ENCODE assay signal across 8 cellular contexts in the genomic region with DNA sequence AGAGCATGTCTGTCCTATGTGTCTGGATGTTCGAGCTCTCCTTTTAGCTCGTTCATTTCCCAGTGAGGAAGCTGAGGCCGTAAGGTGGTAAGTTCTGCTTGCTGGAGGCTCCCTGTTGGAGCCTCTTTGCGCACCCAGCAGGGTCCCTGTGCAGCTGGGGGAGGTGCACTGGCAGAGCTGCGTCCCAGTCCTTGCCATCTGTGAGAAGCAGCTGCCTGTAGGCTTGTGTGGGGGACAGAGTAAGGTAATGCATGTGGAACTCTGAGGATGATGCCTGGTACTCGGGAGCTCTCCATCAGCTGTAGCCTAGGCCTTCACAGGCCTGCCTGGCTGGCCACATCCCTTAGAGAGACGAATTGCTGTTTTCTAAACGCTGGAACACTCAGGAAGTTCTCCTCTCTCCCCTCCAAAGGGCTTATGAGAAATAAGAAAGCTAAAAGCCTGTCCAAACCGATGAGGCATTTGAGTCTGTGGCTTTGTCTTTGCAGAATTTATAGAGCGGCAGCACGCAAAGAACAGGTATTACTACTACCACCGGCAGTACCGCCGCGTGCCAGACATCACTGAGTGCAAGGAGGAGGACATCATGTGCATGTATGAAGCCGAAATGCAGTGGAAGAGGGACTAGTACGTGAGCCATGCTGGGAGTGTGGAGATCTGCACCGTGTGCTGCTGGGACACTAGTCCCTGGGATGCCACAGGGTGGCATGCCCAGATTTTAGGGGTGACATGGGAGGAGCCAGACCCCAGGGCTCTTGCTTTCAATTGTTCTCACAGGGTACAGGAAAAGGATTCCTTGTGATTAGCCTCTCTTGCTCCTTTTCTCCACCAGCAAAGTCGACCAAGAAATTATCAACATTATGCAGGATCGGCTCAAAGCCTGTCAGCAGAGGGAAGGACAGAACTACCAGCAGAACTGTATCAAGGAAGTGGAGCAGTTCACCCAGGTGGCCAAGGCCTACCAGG. TPM values are rescaled to one million over a fixed set of nuclear protein-coding genes. Genes with fewer than 3 reads are reported as not detected.
DNase-seq lines count a peak whose midpoint lies in the region; ATAC-seq and TF ChIP-seq lines count a peak whose summit lies in the region.

No MANE protein-coding gene starts in this region.

- peaks cover 32 to 53% (median 44%) of the 10 kb centered on the region in 11 experiments for H4K20me1 ChIP-seq in BLaER1 treated with 17β-estradiol and CSF1 and Interleukin-3, amounts not matched to agents 10 nM and 100 nM

- H3K9me3 ChIP-seq in BLaER1 treated with 17β-estradiol and CSF1 and Interleukin-3, amounts not matched to agents 10 nM and 100 nM (replicated peaks in 1 of 11), result no peaks in the 10 kb centered on the region; a peak in 1 of 22 replicates
- H3K9me3 ChIP-seq in HAP-1 (no peaks in the 10 kb centered on the region), Peyer's patch (no peaks in the 10 kb centered on the region), mucosa of descending colon (no peaks in the 10 kb centered on the region)

- H3K9ac ChIP-seq in BLaER1 treated with 17β-estradiol and CSF1 and Interleukin-3, amounts not matched to agents 10 nM and 100 nM, result peak overlapping the region; percentile 87 to 97 (median 92); a peak in 21 of 22 replicates

- in situ Hi-C loops in HAP-1 (cut with MboI; ENCODE audit: low sequenced_read_pairs) (no loop called here), astrocyte of the cerebellum (cut with HindIII; ENCODE audit: low sequenced_read_pairs) (no loop called here)

- peaks cover 40 to 47% (median 44%) of the 10 kb centered on the region in 10 experiments for H3K4me1 ChIP-seq in BLaER1 treated with 17β-estradiol and CSF1 and Interleukin-3, amounts not matched to agents 10 nM and 100 nM
- H3K4me1 ChIP-seq in HAP-1, result peaks cover 32% of the 10 kb centered on the region
- peaks cover 3 to 34% (median 23%) of the 10 kb centered on the region in 4 donors for H3K4me1 ChIP-seq in Peyer's patch
- peaks cover 27% of the 10 kb centered on the region for H3K4me1 ChIP-seq in mucosa of descending colon (ENCODE audit: low read depth)

- H3K27ac ChIP-seq in BLaER1 treated with 17β-estradiol and CSF1 and Interleukin-3, amounts not matched to agents 10 nM and 100 nM, result peak overlapping the region in 9 of 11 experiments; percentile 18 to 92 (median 88); a peak in 16 of 22 replicates
- H3K27ac ChIP-seq in Peyer's patch, result peak overlapping the region in 3 of 4 donors; percentile 2 to 89 (median 3)

- DNase-seq in HAP-1 (ENCODE audit: low spot score in 2 of 2) (peak; percentile 68 to 77), Peyer's patch (no peak), astrocyte of the cerebellum (ENCODE audit: low read depth) (no peak), mucosa of descending colon (peak in 2 of 3 donors; percentile 35 to 50)

- intact Hi-C loops in mucosa of descending colon (cut with DNase I, micrococcal nuclease), result no loop called here

- no peak for TF ChIP-seq POLR2A in Peyer's patch (IDR thresholded peaks at IDR 0.05)

- H3K27me3 ChIP-seq in BLaER1 treated with 17β-estradiol and CSF1 and Interleukin-3, amounts not matched to agents 10 nM and 100 nM, result no peaks in the 10 kb centered on the region
- H3K27me3 ChIP-seq in HAP-1 (ENCODE audit: low read depth) (no peaks in the 10 kb centered on the region), Peyer's patch (no peaks in the 10 kb centered on the region)

- H3K4me2 ChIP-seq in BLaER1 treated with 17β-estradiol and CSF1 and Interleukin-3, amounts not matched to agents 10 nM and 100 nM, result peak overlapping the region; percentile 79 to 97 (median 95)

- H3K36me3 ChIP-seq in BLaER1 treated with 17β-estradiol and CSF1 and Interleukin-3, amounts not matched to agents 10 nM and 100 nM, result peaks cover 21 to 34% (median 30%) of the 10 kb centered on the region in 11 experiments
- H3K36me3 ChIP-seq in HAP-1 (replicated peaks) (peaks cover 48% of the 10 kb centered on the region), Peyer's patch (peaks cover 0 to 25% (median 0%) of the 10 kb centered on the region in 3 donors), mucosa of descending colon (ENCODE audit: low read depth) (peaks cover 2% of the 10 kb centered on the region)

- ATAC-seq in mucosa of descending colon (no peak), GM21825 (IDR thresholded peaks at IDR 0.05; ENCODE audit: unreplicated experiment) (no peak), GM21737 (IDR thresholded peaks at IDR 0.05; ENCODE audit: unreplicated experiment) (no peak), HG03159 (IDR thresholded peaks at IDR 0.05; ENCODE audit: unreplicated experiment) (no peak)

- peak overlapping the region; percentile 70 to 96 (median 88) for H3K4me3 ChIP-seq in BLaER1 treated with 17β-estradiol and CSF1 and Interleukin-3, amounts not matched to agents 10 nM and 100 nM
- H3K4me3 ChIP-seq in HAP-1 (peak overlapping the region; percentile 89), Peyer's patch (peak overlapping the region in 3 of 4 donors; percentile 79 to 86 (median 82)), astrocyte of the cerebellum (ENCODE audit: low read depth, low read length) (peak overlapping the region; percentile 83), mucosa of descending colon (no peak overlapping the region)

- TF ChIP-seq CTCF in Peyer's patch (IDR thresholded peaks at IDR 0.05) (no peak), astrocyte of the cerebellum (IDR thresholded peaks at IDR 0.05; ENCODE audit: low read depth, low read length, missing control alignments) (no peak), mucosa of descending colon (IDR thresholded peaks at IDR 0.05) (no peak)

RNA-seq across cellular contexts. Expression of gene NDUFB10, which starts 1.6 kb away (rescaled TPM):
- total RNA-seq in Peyer's patch, result 100 to 1,000 TPM in 3 of 4 donors, 10 to 100 TPM in 1; 55.3 to 373 (median 236) TPM
- total RNA-seq in mucosa of descending colon, result 100 to 1,000 TPM; 204 to 212 (median 210) TPM

RNA-seq across cellular contexts. Expression of gene RPS2, which starts 3.7 kb away (rescaled TPM):
- total RNA-seq in Peyer's patch (1,000 to 10,000 TPM in 3 of 4 donors, 100 to 1,000 TPM in 1; 736 to 1,881 (median 1,543) TPM), mucosa of descending colon (1,000 to 10,000 TPM; 1,284 to 2,138 (median 1,849) TPM)

RNA-seq across cellular contexts. Expression of gene RNF151, which starts 5.7 kb away (rescaled TPM):
- total RNA-seq in Peyer's patch, result not detected
- total RNA-seq in mucosa of descending colon, result not detected

RNA-seq across cellular contexts. Expression of gene RPL3L, which starts 6.5 kb away (rescaled TPM):
- total RNA-seq in Peyer's patch (not detected), mucosa of descending colon (not detected)

RNA-seq across cellular contexts. Expression of gene TBL3, which starts 10.9 kb away (rescaled TPM):
- total RNA-seq in Peyer's patch, result 10 to 100 TPM; 19.8 to 50.8 (median 39.1) TPM
- 10 to 100 TPM; 21.6 to 25.5 (median 24.0) TPM for total RNA-seq in mucosa of descending colon

Comparison
In these comparisons a context has a peak if more than half of its experiments do, and no peak if none do; other contexts are left out.
1. DNase-seq: peak in HAP-1 (2 of 2) and mucosa of descending colon (2 of 3); none in Peyer's patch (0 of 3) and astrocyte of the cerebellum (single experiment).